In genomic region chr20:13291167-13291566, GRCh38 we compare ENCODE assay signal across 25 cellular contexts.
"Had no signal": no experiment of that assay in that cellular context is flagged by ENCODE, and none has a peak within 500 bp of the region (broad histone marks: within the 10 kb centered on the region; RNA-seq: fewer than 3 reads in every experiment).

No MANE protein-coding gene starts in this region.

- H3K9me3 Mint-ChIP-seq: naive B cell; natural killer cell; neural progenitor cell; stimulated activated effector memory CD8-positive, alpha-beta T cell treated with anti-CD3 and anti-CD28 coated beads, Interleukin-12 subunit alpha, Interleukin-12 subunit beta, amount 100 ng/mL, for 72 hours; stimulated activated naive CD8-positive, alpha-beta T cell treated with anti-CD3 and anti-CD28 coated beads, Interleukin-15, Interleukin-2, amounts not matched to agents 100 ng/mL and 50 ng/mL, for 24 hours; type B pancreatic cell had no signal

- H3K27ac Mint-ChIP-seq: naive B cell; natural killer cell; nephron progenitor cell; neural progenitor cell; stimulated activated effector memory CD8-positive, alpha-beta T cell treated with anti-CD3 and anti-CD28 coated beads, Interleukin-12 subunit alpha, Interleukin-12 subunit beta, amount 100 ng/mL, for 72 hours; stimulated activated naive CD8-positive, alpha-beta T cell treated with anti-CD3 and anti-CD28 coated beads, Interleukin-15, Interleukin-2, amounts not matched to agents 100 ng/mL and 50 ng/mL, for 24 hours; type B pancreatic cell had no signal

- H3K27me3 ChIP-seq: heart right ventricle, left lung, neural progenitor cell, neutrophil, right atrium auricular region, spleen, suprapubic skin, tibial artery, uterus had no signal

- DNase-seq: heart right ventricle; hippocampal formation; left lung; mesendoderm; naive B cell; natural killer cell; nephron progenitor cell; occipital lobe; spleen; stimulated activated CD4-positive, alpha-beta T cell treated with anti-CD3 and anti-CD28 coated beads, Interleukin-4, amount 100 ng/mL, for 24 hours; stimulated activated naive CD4-positive, alpha-beta T cell; tibial artery; uterus had no signal

- H3K4me3 ChIP-seq: heart right ventricle, left lung, lung, neural progenitor cell, right atrium auricular region, skin epidermis, spleen, suprapubic skin, thoracic aorta, tibial artery, uterus had no signal

- H3K4me1 ChIP-seq: heart right ventricle, left lung, neural progenitor cell, parathyroid adenoma, right atrium auricular region, spleen, tibial artery, uterus had no signal

- H3K27ac ChIP-seq: heart right ventricle, left lung, neural progenitor cell, neutrophil, parathyroid adenoma, right atrium auricular region, skin epidermis, spleen, suprapubic skin, thoracic aorta, tibial artery, uterus had no signal

- H3K4me3 Mint-ChIP-seq: naive B cell; natural killer cell; nephron progenitor cell; neural progenitor cell; stimulated activated effector memory CD8-positive, alpha-beta T cell treated with anti-CD3 and anti-CD28 coated beads, Interleukin-12 subunit alpha, Interleukin-12 subunit beta, amount 100 ng/mL, for 72 hours; stimulated activated naive CD8-positive, alpha-beta T cell treated with anti-CD3 and anti-CD28 coated beads, Interleukin-15, Interleukin-2, amounts not matched to agents 100 ng/mL and 50 ng/mL, for 24 hours; type B pancreatic cell had no signal

- H3K4me2 ChIP-seq: neural progenitor cell had no signal

- H3K36me3 ChIP-seq: left lung, neural progenitor cell, neutrophil, right atrium auricular region, thoracic aorta, uterus had no signal

- ATAC-seq: heart right ventricle; left lung; natural killer cell; sciatic nerve; stimulated activated effector memory CD8-positive, alpha-beta T cell treated with anti-CD3 and anti-CD28 coated beads, Interleukin-12 subunit alpha, Interleukin-12 subunit beta, amount 100 ng/mL, for 72 hours had no signal

- H3K36me3 Mint-ChIP-seq: naive B cell; natural killer cell; neural progenitor cell; stimulated activated effector memory CD8-positive, alpha-beta T cell treated with anti-CD3 and anti-CD28 coated beads, Interleukin-12 subunit alpha, Interleukin-12 subunit beta, amount 100 ng/mL, for 72 hours had no signal

- H3K9me3 ChIP-seq: heart right ventricle, left lung, neutrophil, right atrium auricular region, spleen, suprapubic skin, thoracic aorta, tibial artery, uterus had no signal

- H2AFZ ChIP-seq: neural progenitor cell, parathyroid adenoma had no signal

- H3K79me2 ChIP-seq: parathyroid adenoma had no signal

- H3K4me1 Mint-ChIP-seq: naive B cell; natural killer cell; neural progenitor cell; stimulated activated effector memory CD8-positive, alpha-beta T cell treated with anti-CD3 and anti-CD28 coated beads, Interleukin-12 subunit alpha, Interleukin-12 subunit beta, amount 100 ng/mL, for 72 hours had no signal

- H3K9ac ChIP-seq: neural progenitor cell, parathyroid adenoma had no signal

- H3K27me3 Mint-ChIP-seq: naive B cell, type B pancreatic cell had no signal
